In the genomic region with DNA sequence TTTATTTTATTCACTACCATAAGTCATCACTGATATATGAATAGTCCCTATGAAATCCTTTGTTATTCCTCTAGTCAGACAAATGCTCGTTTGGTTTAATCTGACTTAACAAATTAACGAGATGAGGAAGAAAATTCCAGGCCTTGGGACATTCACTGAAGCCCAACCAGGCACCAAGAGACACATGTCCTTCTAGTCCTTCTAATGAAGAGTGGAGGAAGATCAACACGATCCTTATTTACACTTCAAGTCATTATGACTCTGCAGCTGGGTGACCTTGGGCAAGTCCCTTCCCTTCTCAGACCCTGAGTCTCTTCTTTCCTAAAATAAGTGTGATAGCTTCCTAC, we compare ENCODE assay signal across 13 cellular contexts.
DNase-seq lines count a peak whose midpoint lies in the region; ATAC-seq, FAIRE-seq and TF ChIP-seq lines count a peak whose summit lies in the region.
"Had no signal": no experiment of that assay in that cellular context is flagged by ENCODE, and none has a peak within 500 bp of the region (broad histone marks: within the 10 kb centered on the region; RNA-seq: fewer than 3 reads in every experiment).

No MANE protein-coding gene starts in this region.

- no peak for TF ChIP-seq CTCF in DOHH2 (IDR thresholded peaks at IDR 0.05; ENCODE audit: low read depth, low read length, poor library complexity, severe bottlenecking)
- TF ChIP-seq CTCF in WTC11 (IDR thresholded peaks at IDR 0.05), result no peak
- no peak for TF ChIP-seq CTCF in gastroesophageal sphincter (IDR thresholded peaks at IDR 0.05)
- TF ChIP-seq CTCF in sigmoid colon (IDR thresholded peaks at IDR 0.05), result no peak

- ATAC-seq in WTC11 (no peak), gastroesophageal sphincter (no peak), GM18907 (IDR thresholded peaks at IDR 0.05; ENCODE audit: unreplicated experiment) (no peak)
- ATAC-seq: naive thymus-derived CD8-positive, alpha-beta T cell had no signal

- no peak for FAIRE-seq in GM19239 (lab: Jason Lieb, UNC)

- H3K79me2 ChIP-seq in DOHH2 (ENCODE audit: control insufficient read depth, low read length), result no peaks in the 10 kb centered on the region

- H3K27me3 Mint-ChIP-seq in WTC11 (ENCODE audit: low read depth), result no peaks in the 10 kb centered on the region

- intact Hi-C loops in sigmoid colon (cut with DNase I), result loop anchor here (1.0 to 10.0 kb wide), 4 partner anchors 71 to 193 kb away; partner anchors contain the start of gene UBE2V1

- H3K27ac ChIP-seq in DOHH2 (ENCODE audit: low read depth, low read length), result no peak overlapping the region
- H3K27ac ChIP-seq in gastroesophageal sphincter, result peak overlapping the region; percentile 77 to 90 (median 82)
- H3K27ac ChIP-seq in sigmoid colon, result peak overlapping the region; percentile 82 to 98 (median 92)

- H3K27ac Mint-ChIP-seq in WTC11, result peak overlapping the region; percentile 45; the same call in 1 of the 2 replicates
- H3K27ac Mint-ChIP-seq: CD4-positive, alpha-beta T cell; T-helper 2 cell treated with Interferon-gamma antibody and Interleukin-4, amounts not matched to agents 5 μg/mL and 100 μg/mL, for 36 hours had no signal

- no peak for TF ChIP-seq POLR2A in gastroesophageal sphincter (IDR thresholded peaks at IDR 0.05)
- TF ChIP-seq POLR2A in sigmoid colon (IDR thresholded peaks at IDR 0.05), result no peak

- H3F3A ChIP-seq in DOHH2 (ENCODE audit: control insufficient read depth, insufficient read depth), result no peaks in the 10 kb centered on the region

- peaks cover 6% of the 10 kb centered on the region for H3K4me1 ChIP-seq in DOHH2 (ENCODE audit: control insufficient read depth, low read length)
- H3K4me1 ChIP-seq in gastroesophageal sphincter, result peaks cover 0 to 88% (median 53%) of the 10 kb centered on the region in 3 donors
- peaks cover 4 to 80% (median 77%) of the 10 kb centered on the region in 4 donors for H3K4me1 ChIP-seq in sigmoid colon

- H3K27me3 ChIP-seq in DOHH2 (ENCODE audit: control insufficient read depth, low read length) (no peaks in the 10 kb centered on the region; the same call in 1 of the 2 replicates), gastroesophageal sphincter (no peaks in the 10 kb centered on the region), sigmoid colon (no peaks in the 10 kb centered on the region)

- H3K4me1 Mint-ChIP-seq in WTC11, result peaks cover 38% of the 10 kb centered on the region

- CTCF ChIA-PET in WTC11 (lab: Charles Lee), result interaction anchor here (2.1 to 2.3 kb wide), 2 partner anchors 13 to 26 kb away, joined by 7 to 8 read pairs; no protein-coding TSS in a partner anchor

- 0 out of 2 replicates have a peak overlapping the region, but pooled peaks have one; percentile 9 for H3K4me2 ChIP-seq in DOHH2 (ENCODE audit: low read length)

- H3K9me3 Mint-ChIP-seq in WTC11, result no peaks in the 10 kb centered on the region
- H3K9me3 Mint-ChIP-seq: CD4-positive, alpha-beta T cell; naive thymus-derived CD8-positive, alpha-beta T cell; T-helper 2 cell treated with Interferon-gamma antibody and Interleukin-4, amounts not matched to agents 5 μg/mL and 100 μg/mL, for 36 hours had no signal

- 22 to 57% methylated on average over 3 of the region's 3 CpGs for WGBS in gastroesophageal sphincter (ENCODE audit: low coverage in 1 of 2), 2 donors
- WGBS in sigmoid colon, 2 donors, result 45 to 64% methylated on average over 3 of the region's 3 CpGs

- no peaks in the 10 kb centered on the region for H3K36me3 Mint-ChIP-seq in WTC11
- H3K36me3 Mint-ChIP-seq: naive thymus-derived CD8-positive, alpha-beta T cell had no signal

- H3K4me3 ChIP-seq in DOHH2 (ENCODE audit: low read length) (no peak overlapping the region), gastroesophageal sphincter (peak overlapping the region in 1 of 2 donors; percentile 16), sigmoid colon (no peak overlapping the region)

- POLR2A ChIA-PET in WTC11 (lab: Charles Lee), result interaction anchor here (0.5 kb wide), 1 partner anchor 444 kb away, joined by 3 read pairs; no protein-coding TSS in a partner anchor

- TF ChIP-seq EP300 in gastroesophageal sphincter (IDR thresholded peaks at IDR 0.05), result no peak
- TF ChIP-seq EP300 in sigmoid colon (IDR thresholded peaks at IDR 0.05), result no peak

- DNase-seq in WTC11 (ENCODE audit: low spot score) (no peak), sigmoid colon (peak; percentile 36), GM19239 (ENCODE audit: insufficient read length, low spot score) (no peak), A172 (ENCODE audit: low spot score) (no peak), SK-N-DZ (ENCODE audit: low spot score) (no peak)
- DNase-seq: activated CD8-positive, alpha-beta memory T cell treated with anti-CD3 and anti-CD28 coated beads, Interleukin-2, amount 50 U/mL, for 4 hours; CD4-positive, alpha-beta T cell; naive thymus-derived CD8-positive, alpha-beta T cell; NCI-H345 had no signal

- H3K9me3 ChIP-seq in DOHH2 (ENCODE audit: control insufficient read depth, insufficient read depth, low read length) (no peaks in the 10 kb centered on the region), gastroesophageal sphincter (no peaks in the 10 kb centered on the region), sigmoid colon (no peaks in the 10 kb centered on the region)

- H3K9me2 ChIP-seq in DOHH2 (replicated peaks; ENCODE audit: control insufficient read depth, low read length), result no peaks in the 10 kb centered on the region

- H3K4me3 Mint-ChIP-seq in WTC11, result no peak overlapping the region
- H3K4me3 Mint-ChIP-seq: CD4-positive, alpha-beta T cell; naive thymus-derived CD8-positive, alpha-beta T cell; T-helper 2 cell treated with Interferon-gamma antibody and Interleukin-4, amounts not matched to agents 5 μg/mL and 100 μg/mL, for 36 hours had no signal

- H4K20me1 ChIP-seq in DOHH2 (ENCODE audit: control insufficient read depth, insufficient read depth, low read depth, low read length), result no peaks in the 10 kb centered on the region

- H3K36me3 ChIP-seq in DOHH2 (ENCODE audit: control insufficient read depth, low read length) (no peaks in the 10 kb centered on the region), gastroesophageal sphincter (no peaks in the 10 kb centered on the region), sigmoid colon (no peaks in the 10 kb centered on the region)

TF ChIP-seq in WTC11, 78 proteins besides CTCF, POLR2A, EP300 and RAD21 (continues in another document):
- TF ChIP-seq PREB (CRISPR knock-in tag; IDR thresholded peaks at IDR 0.05; ENCODE audit: borderline replicate concordance), result no peak
- no peak for TF ChIP-seq CDX4 (CRISPR knock-in tag; IDR thresholded peaks at IDR 0.05; ENCODE audit: borderline replicate concordance)
- TF ChIP-seq NR1H2 (CRISPR knock-in tag; IDR thresholded peaks at IDR 0.05), result no peak
- TF ChIP-seq MXD4 (CRISPR knock-in tag; IDR thresholded peaks at IDR 0.05; ENCODE audit: borderline replicate concordance), result no peak
- no peak for TF ChIP-seq NFATC4 (CRISPR knock-in tag; IDR thresholded peaks at IDR 0.05)
- TF ChIP-seq, protein P1, sequence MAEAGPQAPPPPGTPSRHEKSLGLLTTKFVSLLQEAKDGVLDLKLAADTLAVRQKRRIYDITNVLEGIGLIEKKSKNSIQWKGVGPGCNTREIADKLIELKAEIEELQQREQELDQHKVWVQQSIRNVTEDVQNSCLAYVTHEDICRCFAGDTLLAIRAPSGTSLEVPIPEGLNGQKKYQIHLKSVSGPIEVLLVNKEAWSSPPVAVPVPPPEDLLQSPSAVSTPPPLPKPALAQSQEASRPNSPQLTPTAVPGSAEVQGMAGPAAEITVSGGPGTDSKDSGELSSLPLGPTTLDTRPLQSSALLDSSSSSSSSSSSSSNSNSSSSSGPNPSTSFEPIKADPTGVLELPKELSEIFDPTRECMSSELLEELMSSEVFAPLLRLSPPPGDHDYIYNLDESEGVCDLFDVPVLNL (CRISPR knock-in tag; IDR thresholded peaks at IDR 0.05; ENCODE audit: borderline replicate concordance, low read depth), result no peak
- no peak for TF ChIP-seq SMAD3 (CRISPR knock-in tag; IDR thresholded peaks at IDR 0.05; ENCODE audit: borderline replicate concordance)
- no peak for TF ChIP-seq ATF6 (CRISPR knock-in tag; IDR thresholded peaks at IDR 0.05)
- no peak for TF ChIP-seq IRF2 (CRISPR knock-in tag; IDR thresholded peaks at IDR 0.05; ENCODE audit: borderline replicate concordance, low read depth)
